1 cellular context compared by ENCODE assay signal in genomic region chr3:196431193-196432136, GRCh38.
TF ChIP-seq lines count a peak whose summit lies in the region.

No MANE protein-coding gene starts in this region.

TF ChIP-seq in HEK293, 187 proteins besides CTCF, POLR2A, EP300 and RAD21 (continued from another document and continues in another):
- TF ChIP-seq PBX3 (CRISPR knock-in tag; IDR thresholded peaks at IDR 0.05) (no peak), ZNF513 (tag by site-specific recombination; IDR thresholded peaks at IDR 0.05) (peak; percentile 55), PRDM1 (tag by site-specific recombination; IDR thresholded peaks at IDR 0.05) (peak; percentile 63), ZNF280C (tag by site-specific recombination; IDR thresholded peaks at IDR 0.05) (no peak), ZNF423 (tag by site-specific recombination; IDR thresholded peaks at IDR 0.05) (no peak), ZNF292 (tag by site-specific recombination; IDR thresholded peaks at IDR 0.05; ENCODE audit: borderline replicate concordance, low read depth) (no peak), AEBP2 (tag by site-specific recombination; IDR thresholded peaks at IDR 0.05; ENCODE audit: borderline replicate concordance) (no peak), ZFP69B (tag by site-specific recombination; IDR thresholded peaks at IDR 0.05) (0 out of 2 replicates have a peak, but pooled peaks have one; percentile 8), ZNF148 (tag by site-specific recombination; IDR thresholded peaks at IDR 0.05; ENCODE audit: borderline replicate concordance) (no peak), HOXD13 (CRISPR knock-in tag; IDR thresholded peaks at IDR 0.05; ENCODE audit: borderline replicate concordance) (no peak), ZNF529 (tag by site-specific recombination; IDR thresholded peaks at IDR 0.05; ENCODE audit: insufficient replicate concordance) (no peak), ZNF585B (tag by site-specific recombination; IDR thresholded peaks at IDR 0.05) (no peak), ZNF76 (tag by site-specific recombination; IDR thresholded peaks at IDR 0.05; ENCODE audit: borderline replicate concordance, low read depth) (no peak), ZNF561 (tag by site-specific recombination; IDR thresholded peaks at IDR 0.05; ENCODE audit: borderline replicate concordance) (no peak), ZBTB8A (tag by site-specific recombination; IDR thresholded peaks at IDR 0.05) (peak; percentile 56; the same call in 1 of the 2 replicates), TSHZ1 (tag by site-specific recombination; IDR thresholded peaks at IDR 0.05; ENCODE audit: borderline replicate concordance) (no peak), ZNF623 (tag by site-specific recombination; IDR thresholded peaks at IDR 0.05) (no peak), ZNF266 (tag by site-specific recombination; IDR thresholded peaks at IDR 0.05; ENCODE audit: low read depth) (no peak), ZNF366 (tag by site-specific recombination; conservative IDR thresholded peaks at IDR 0.05) (peak; percentile 36), TRIM28 (IDR thresholded peaks at IDR 0.05; ENCODE audit: borderline replicate concordance, low read length) (peak; percentile 71; the same call in 1 of the 2 replicates), ZNF600 (tag by site-specific recombination; IDR thresholded peaks at IDR 0.05) (peak; percentile 62), ZNF280D (tag by site-specific recombination; IDR thresholded peaks at IDR 0.05) (no peak), ZBTB20 (tag by site-specific recombination; IDR thresholded peaks at IDR 0.05) (peak; percentile 86), KLF10 (tag by site-specific recombination; IDR thresholded peaks at IDR 0.05) (no peak), SP2 (tag by site-specific recombination; IDR thresholded peaks at IDR 0.05) (peak; percentile 52), ZBTB6 (tag by site-specific recombination; IDR thresholded peaks at IDR 0.05) (no peak), ZNF473 (tag by site-specific recombination; IDR thresholded peaks at IDR 0.05) (no peak), ZNF610 (tag by site-specific recombination; IDR thresholded peaks at IDR 0.05; ENCODE audit: borderline replicate concordance) (0 out of 2 replicates have a peak, but pooled peaks have one; percentile 22), KLF16 (tag by site-specific recombination; IDR thresholded peaks at IDR 0.05) (no peak), ZNF791 (tag by site-specific recombination; IDR thresholded peaks at IDR 0.05) (no peak), ZNF776 (tag by site-specific recombination; IDR thresholded peaks at IDR 0.05; ENCODE audit: borderline replicate concordance) (no peak), ZNF580 (tag by site-specific recombination; IDR thresholded peaks at IDR 0.05) (no peak), ZSCAN30 (tag by site-specific recombination; IDR thresholded peaks at IDR 0.05) (no peak), BCL6B (tag by site-specific recombination; IDR thresholded peaks at IDR 0.05) (no peak), GLI2 (tag by site-specific recombination; IDR thresholded peaks at IDR 0.05; ENCODE audit: borderline replicate concordance, low read depth) (no peak), HOXA7 (CRISPR knock-in tag; IDR thresholded peaks at IDR 0.05; ENCODE audit: borderline replicate concordance) (no peak), ZFP37 (tag by site-specific recombination; IDR thresholded peaks at IDR 0.05) (no peak), KLF8 (tag by site-specific recombination; IDR thresholded peaks at IDR 0.05) (peak; percentile 41; the same call in 1 of the 2 replicates), ZNF629 (tag by site-specific recombination; IDR thresholded peaks at IDR 0.05) (no peak), ZSCAN4 (tag by site-specific recombination; IDR thresholded peaks at IDR 0.05) (no peak), ZFP41 (tag by site-specific recombination; IDR thresholded peaks at IDR 0.05; ENCODE audit: borderline replicate concordance) (no peak)
